11 cellular contexts compared by ENCODE assay signal in the genomic region with DNA sequence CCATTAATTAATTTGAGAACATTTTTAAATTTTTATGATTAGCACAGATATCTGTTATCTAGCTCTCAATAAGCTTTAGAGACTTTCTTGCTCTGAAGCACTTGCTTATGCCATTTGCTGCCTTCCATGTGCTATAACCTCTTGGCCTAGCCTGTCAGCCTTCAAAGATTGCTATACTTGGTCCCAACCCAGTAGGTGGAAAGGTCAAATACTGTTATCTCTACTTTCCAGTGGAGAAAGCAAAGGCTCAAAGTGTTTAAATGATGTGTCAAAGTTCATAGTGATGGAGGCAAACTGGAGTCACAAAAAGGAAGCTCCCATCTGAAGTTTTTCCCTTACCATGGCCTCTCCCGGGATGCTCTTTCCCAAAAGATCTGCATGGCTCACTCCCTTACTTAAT.
"Had no signal": no experiment of that assay in that cellular context is flagged by ENCODE, and none has a peak within 500 bp of the region (broad histone marks: within the 10 kb centered on the region; RNA-seq: fewer than 3 reads in every experiment).

No MANE protein-coding gene starts in this region.

- H3K9ac ChIP-seq: GM23248 had no signal

- H3K4me2 ChIP-seq: GM23338 had no signal

- H3K9me3 ChIP-seq: HAP-1 had no signal

- H2AFZ ChIP-seq: GM23248, GM23338 had no signal

- H3K27ac ChIP-seq: GM23248 had no signal

- DNase-seq: GM23248, GOT3, H7, H9, HCEC 1CT, HFFc6 had no signal

- FAIRE-seq: H1, H54 had no signal

- H3K36me3 ChIP-seq: HAP-1 had no signal

- H3K4me3 ChIP-seq: GM23248, GM23338, HAP-1 had no signal

- H3K4me1 ChIP-seq: HAP-1 had no signal

- ATAC-seq: GM23338, HCT116 had no signal
